Comparison of ENCODE assay signal across 2 cellular contexts in the genomic region with DNA sequence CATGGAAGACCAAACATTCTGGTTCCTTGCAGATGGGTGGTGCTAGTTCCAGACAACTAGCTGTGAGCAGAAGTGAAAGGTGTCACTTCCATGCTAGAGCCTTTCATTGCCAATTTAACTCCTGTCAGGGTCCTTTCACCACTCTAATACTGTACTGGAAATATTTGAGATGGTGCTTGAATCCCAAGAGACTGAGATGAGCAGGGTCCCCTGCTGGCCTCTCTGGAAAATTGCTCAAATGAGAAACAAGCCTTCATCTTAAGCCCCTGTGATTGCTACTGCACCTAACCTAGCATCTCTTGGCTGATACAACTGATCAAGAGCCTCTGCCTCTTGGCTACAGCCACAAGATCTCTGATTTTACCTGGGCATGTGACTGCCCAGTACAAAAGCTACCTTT.
TF ChIP-seq lines count a peak whose summit lies in the region.

No MANE protein-coding gene starts in this region.

TF ChIP-seq in GM23338, 12 proteins besides CTCF, POLR2A, EP300 and RAD21 (continued from another document):
- TF ChIP-seq, protein P1, sequence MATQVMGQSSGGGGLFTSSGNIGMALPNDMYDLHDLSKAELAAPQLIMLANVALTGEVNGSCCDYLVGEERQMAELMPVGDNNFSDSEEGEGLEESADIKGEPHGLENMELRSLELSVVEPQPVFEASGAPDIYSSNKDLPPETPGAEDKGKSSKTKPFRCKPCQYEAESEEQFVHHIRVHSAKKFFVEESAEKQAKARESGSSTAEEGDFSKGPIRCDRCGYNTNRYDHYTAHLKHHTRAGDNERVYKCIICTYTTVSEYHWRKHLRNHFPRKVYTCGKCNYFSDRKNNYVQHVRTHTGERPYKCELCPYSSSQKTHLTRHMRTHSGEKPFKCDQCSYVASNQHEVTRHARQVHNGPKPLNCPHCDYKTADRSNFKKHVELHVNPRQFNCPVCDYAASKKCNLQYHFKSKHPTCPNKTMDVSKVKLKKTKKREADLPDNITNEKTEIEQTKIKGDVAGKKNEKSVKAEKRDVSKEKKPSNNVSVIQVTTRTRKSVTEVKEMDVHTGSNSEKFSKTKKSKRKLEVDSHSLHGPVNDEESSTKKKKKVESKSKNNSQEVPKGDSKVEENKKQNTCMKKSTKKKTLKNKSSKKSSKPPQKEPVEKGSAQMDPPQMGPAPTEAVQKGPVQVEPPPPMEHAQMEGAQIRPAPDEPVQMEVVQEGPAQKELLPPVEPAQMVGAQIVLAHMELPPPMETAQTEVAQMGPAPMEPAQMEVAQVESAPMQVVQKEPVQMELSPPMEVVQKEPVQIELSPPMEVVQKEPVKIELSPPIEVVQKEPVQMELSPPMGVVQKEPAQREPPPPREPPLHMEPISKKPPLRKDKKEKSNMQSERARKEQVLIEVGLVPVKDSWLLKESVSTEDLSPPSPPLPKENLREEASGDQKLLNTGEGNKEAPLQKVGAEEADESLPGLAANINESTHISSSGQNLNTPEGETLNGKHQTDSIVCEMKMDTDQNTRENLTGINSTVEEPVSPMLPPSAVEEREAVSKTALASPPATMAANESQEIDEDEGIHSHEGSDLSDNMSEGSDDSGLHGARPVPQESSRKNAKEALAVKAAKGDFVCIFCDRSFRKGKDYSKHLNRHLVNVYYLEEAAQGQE (IDR thresholded peaks at IDR 0.05; ENCODE audit: unreplicated experiment), result no peak
- TF ChIP-seq ZNF114 (CRISPR knock-in tag; IDR thresholded peaks at IDR 0.05) (no peak), EZH2phosphoT487 (IDR thresholded peaks at IDR 0.05; ENCODE audit: unreplicated experiment) (no peak), JUNB (IDR thresholded peaks at IDR 0.05; ENCODE audit: unreplicated experiment) (no peak), CREB1 (CRISPR knock-in tag; IDR thresholded peaks at IDR 0.05; ENCODE audit: low read depth) (no peak), NANOG (IDR thresholded peaks at IDR 0.05; ENCODE audit: borderline replicate concordance) (no peak), EZH2 (IDR thresholded peaks at IDR 0.05; ENCODE audit: low read depth, unreplicated experiment) (no peak), POLR2AphosphoS5 (IDR thresholded peaks at IDR 0.05; ENCODE audit: low read depth) (no peak)
- TF ChIP-seq, protein P2, sequence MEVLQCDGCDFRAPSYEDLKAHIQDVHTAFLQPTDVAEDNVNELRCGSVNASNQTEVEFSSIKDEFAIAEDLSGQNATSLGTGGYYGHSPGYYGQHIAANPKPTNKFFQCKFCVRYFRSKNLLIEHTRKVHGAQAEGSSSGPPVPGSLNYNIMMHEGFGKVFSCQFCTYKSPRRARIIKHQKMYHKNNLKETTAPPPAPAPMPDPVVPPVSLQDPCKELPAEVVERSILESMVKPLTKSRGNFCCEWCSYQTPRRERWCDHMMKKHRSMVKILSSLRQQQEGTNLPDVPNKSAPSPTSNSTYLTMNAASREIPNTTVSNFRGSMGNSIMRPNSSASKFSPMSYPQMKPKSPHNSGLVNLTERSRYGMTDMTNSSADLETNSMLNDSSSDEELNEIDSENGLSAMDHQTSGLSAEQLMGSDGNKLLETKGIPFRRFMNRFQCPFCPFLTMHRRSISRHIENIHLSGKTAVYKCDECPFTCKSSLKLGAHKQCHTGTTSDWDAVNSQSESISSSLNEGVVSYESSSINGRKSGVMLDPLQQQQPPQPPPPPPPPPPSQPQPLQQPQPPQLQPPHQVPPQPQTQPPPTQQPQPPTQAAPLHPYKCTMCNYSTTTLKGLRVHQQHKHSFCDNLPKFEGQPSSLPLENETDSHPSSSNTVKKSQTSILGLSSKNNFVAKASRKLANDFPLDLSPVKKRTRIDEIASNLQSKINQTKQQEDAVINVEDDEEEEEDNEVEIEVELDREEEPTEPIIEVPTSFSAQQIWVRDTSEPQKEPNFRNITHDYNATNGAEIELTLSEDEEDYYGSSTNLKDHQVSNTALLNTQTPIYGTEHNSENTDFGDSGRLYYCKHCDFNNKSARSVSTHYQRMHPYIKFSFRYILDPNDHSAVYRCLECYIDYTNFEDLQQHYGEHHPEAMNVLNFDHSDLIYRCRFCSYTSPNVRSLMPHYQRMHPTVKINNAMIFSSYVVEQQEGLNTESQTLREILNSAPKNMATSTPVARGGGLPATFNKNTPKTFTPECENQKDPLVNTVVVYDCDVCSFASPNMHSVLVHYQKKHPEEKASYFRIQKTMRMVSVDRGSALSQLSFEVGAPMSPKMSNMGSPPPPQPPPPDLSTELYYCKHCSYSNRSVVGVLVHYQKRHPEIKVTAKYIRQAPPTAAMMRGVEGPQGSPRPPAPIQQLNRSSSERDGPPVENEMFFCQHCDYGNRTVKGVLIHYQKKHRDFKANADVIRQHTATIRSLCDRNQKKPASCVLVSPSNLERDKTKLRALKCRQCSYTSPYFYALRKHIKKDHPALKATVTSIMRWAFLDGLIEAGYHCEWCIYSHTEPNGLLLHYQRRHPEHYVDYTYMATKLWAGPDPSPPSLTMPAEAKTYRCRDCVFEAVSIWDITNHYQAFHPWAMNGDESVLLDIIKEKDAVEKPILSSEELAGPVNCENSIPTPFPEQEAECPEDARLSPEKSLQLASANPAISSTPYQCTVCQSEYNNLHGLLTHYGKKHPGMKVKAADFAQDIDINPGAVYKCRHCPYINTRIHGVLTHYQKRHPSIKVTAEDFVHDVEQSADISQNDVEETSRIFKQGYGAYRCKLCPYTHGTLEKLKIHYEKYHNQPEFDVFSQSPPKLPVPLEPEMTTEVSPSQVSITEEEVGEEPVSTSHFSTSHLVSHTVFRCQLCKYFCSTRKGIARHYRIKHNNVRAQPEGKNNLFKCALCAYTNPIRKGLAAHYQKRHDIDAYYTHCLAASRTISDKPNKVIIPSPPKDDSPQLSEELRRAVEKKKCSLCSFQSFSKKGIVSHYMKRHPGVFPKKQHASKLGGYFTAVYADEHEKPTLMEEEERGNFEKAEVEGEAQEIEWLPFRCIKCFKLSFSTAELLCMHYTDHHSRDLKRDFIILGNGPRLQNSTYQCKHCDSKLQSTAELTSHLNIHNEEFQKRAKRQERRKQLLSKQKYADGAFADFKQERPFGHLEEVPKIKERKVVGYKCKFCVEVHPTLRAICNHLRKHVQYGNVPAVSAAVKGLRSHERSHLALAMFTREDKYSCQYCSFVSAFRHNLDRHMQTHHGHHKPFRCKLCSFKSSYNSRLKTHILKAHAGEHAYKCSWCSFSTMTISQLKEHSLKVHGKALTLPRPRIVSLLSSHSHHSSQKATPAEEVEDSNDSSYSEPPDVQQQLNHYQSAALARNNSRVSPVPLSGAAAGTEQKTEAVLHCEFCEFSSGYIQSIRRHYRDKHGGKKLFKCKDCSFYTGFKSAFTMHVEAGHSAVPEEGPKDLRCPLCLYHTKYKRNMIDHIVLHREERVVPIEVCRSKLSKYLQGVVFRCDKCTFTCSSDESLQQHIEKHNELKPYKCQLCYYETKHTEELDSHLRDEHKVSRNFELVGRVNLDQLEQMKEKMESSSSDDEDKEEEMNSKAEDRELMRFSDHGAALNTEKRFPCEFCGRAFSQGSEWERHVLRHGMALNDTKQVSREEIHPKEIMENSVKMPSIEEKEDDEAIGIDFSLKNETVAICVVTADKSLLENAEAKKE (CRISPR knock-in tag; IDR thresholded peaks at IDR 0.05), result no peak

TF ChIP-seq in SK-N-SH, 30 proteins besides CTCF, POLR2A, EP300 and RAD21 (continued from another document):
- TF ChIP-seq, protein P3, sequence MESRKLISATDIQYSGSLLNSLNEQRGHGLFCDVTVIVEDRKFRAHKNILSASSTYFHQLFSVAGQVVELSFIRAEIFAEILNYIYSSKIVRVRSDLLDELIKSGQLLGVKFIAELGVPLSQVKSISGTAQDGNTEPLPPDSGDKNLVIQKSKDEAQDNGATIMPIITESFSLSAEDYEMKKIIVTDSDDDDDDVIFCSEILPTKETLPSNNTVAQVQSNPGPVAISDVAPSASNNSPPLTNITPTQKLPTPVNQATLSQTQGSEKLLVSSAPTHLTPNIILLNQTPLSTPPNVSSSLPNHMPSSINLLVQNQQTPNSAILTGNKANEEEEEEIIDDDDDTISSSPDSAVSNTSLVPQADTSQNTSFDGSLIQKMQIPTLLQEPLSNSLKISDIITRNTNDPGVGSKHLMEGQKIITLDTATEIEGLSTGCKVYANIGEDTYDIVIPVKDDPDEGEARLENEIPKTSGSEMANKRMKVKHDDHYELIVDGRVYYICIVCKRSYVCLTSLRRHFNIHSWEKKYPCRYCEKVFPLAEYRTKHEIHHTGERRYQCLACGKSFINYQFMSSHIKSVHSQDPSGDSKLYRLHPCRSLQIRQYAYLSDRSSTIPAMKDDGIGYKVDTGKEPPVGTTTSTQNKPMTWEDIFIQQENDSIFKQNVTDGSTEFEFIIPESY (IDR thresholded peaks at IDR 0.05; ENCODE audit: borderline replicate concordance, low read depth), result no peak
- TF ChIP-seq, protein P4, sequence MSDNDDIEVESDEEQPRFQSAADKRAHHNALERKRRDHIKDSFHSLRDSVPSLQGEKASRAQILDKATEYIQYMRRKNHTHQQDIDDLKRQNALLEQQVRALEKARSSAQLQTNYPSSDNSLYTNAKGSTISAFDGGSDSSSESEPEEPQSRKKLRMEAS (IDR thresholded peaks at IDR 0.05; ENCODE audit: low read depth), result no peak
- TF ChIP-seq, protein P5, sequence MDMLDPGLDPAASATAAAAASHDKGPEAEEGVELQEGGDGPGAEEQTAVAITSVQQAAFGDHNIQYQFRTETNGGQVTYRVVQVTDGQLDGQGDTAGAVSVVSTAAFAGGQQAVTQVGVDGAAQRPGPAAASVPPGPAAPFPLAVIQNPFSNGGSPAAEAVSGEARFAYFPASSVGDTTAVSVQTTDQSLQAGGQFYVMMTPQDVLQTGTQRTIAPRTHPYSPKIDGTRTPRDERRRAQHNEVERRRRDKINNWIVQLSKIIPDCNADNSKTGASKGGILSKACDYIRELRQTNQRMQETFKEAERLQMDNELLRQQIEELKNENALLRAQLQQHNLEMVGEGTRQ (IDR thresholded peaks at IDR 0.05; ENCODE audit: borderline replicate concordance, low read depth, low read length), result no peak
